In the genomic region with DNA sequence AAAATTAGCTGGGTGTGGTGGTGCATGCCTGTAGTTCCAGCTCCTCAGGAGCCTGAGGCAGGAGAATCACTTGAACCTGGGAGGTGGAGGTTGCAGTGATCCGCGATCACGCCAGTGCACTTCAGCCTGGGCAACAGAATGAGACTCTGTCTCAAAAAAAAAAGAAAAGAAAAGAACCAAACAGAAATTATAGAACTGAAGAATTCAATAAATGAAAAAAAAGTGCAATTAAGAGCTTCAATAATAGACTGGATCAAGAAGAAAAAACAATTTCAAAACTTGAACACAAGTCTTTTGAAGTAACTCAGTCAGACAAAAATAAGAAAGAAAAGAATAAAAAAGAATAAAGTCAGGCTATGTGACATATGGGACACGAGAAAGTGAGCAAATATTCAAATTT, we compare ENCODE assay signal across 21 cellular contexts.
DNase-seq lines count a peak whose midpoint lies in the region; TF ChIP-seq lines count a peak whose summit lies in the region.
"Had no signal": no experiment of that assay in that cellular context is flagged by ENCODE, and none has a peak within 500 bp of the region (broad histone marks: within the 10 kb centered on the region; RNA-seq: fewer than 3 reads in every experiment).

No MANE protein-coding gene starts in this region.

- H4K20me1 ChIP-seq in Karpas-422 (ENCODE audit: insufficient read depth, low read depth, low read length) = no peaks in the 10 kb centered on the region
- H4K20me1 ChIP-seq: BLaER1 had no signal

- no peaks in the 10 kb centered on the region for H3K36me3 ChIP-seq in Karpas-422 (ENCODE audit: insufficient read depth, low read length)
- H3K36me3 ChIP-seq: BE2C, BLaER1 had no signal

- no peak overlapping the region for H3K27ac ChIP-seq in Karpas-422 (ENCODE audit: low read length)
- H3K27ac ChIP-seq: BLaER1 had no signal

- H3K4me1 ChIP-seq in Karpas-422 (ENCODE audit: low read length) = no peaks in the 10 kb centered on the region
- H3K4me1 ChIP-seq: BE2C, BLaER1 had no signal

- DNase-seq in KBM-7 = peak; percentile 13
- DNase-seq in Karpas-422 = peak; percentile 40
- peak; percentile 2 for DNase-seq in myocyte (ENCODE audit: low read depth)
- no peak for DNase-seq in NCI-H69 (lab: John Stamatoyannopoulos, UW)
- no peak for DNase-seq in GM20000 (ENCODE audit: low spot score)
- DNase-seq: 8988T; ACHN; BE2C; C1 segment of cervical spinal cord; CD4-positive, alpha-beta memory T cell; CD4-positive, CD25-positive, alpha-beta regulatory T cell; CD8-positive, alpha-beta memory T cell; COR-L47; DMS 273 treated with DMSO at 0.1 percent for 48 hours; DMS153; DMS53; DMS79; DND-41; GDM1 had no signal

- no peaks in the 10 kb centered on the region; the same call in 1 of the 2 replicates for H3K9me3 ChIP-seq in Karpas-422 (ENCODE audit: low read length)
- H3K9me3 ChIP-seq: BE2C had no signal

- H3K27me3 ChIP-seq in Karpas-422 (ENCODE audit: low read length) = no peaks in the 10 kb centered on the region
- H3K27me3 ChIP-seq: BE2C, BLaER1 had no signal

- H3K4me2 ChIP-seq in Karpas-422 (ENCODE audit: low read depth, low read length, poor library complexity, severe bottlenecking) = no peak overlapping the region
- H3K4me2 ChIP-seq: BLaER1 had no signal

- no peak overlapping the region for H3K4me3 ChIP-seq in Karpas-422 (ENCODE audit: low read length)
- H3K4me3 ChIP-seq: BLaER1, GM12878 had no signal

- no peak overlapping the region for H3K9ac ChIP-seq in Karpas-422 (ENCODE audit: low read length)
- H3K9ac ChIP-seq: BLaER1 had no signal

- H3K9me2 ChIP-seq in Karpas-422 (replicated peaks; ENCODE audit: insufficient read depth, low read length) = no peaks in the 10 kb centered on the region

- H2AFZ ChIP-seq in Karpas-422 (ENCODE audit: low read length) = no peak overlapping the region

- in situ Hi-C loops in KBM-7 (cut with MboI; ENCODE audit: low pct_unique_long_range_greater_than_20kb, low sequenced_read_pairs) = no loop called here

- TF ChIP-seq CTCF in GM20000 (IDR thresholded peaks at IDR 0.05; ENCODE audit: extremely low read depth, missing control alignments) = no peak

- H3K79me2 ChIP-seq in Karpas-422 (ENCODE audit: low read length) = no peaks in the 10 kb centered on the region

Comparison
In these comparisons a context has a peak if more than half of its experiments do, and no peak if none do; other contexts are left out.
1. DNase-seq: peak in KBM-7 (single experiment), Karpas-422 (single experiment) and myocyte (single experiment); none in NCI-H69 (single experiment) and GM20000 (single experiment).